23 cellular contexts compared by ENCODE assay signal in the genomic region with DNA sequence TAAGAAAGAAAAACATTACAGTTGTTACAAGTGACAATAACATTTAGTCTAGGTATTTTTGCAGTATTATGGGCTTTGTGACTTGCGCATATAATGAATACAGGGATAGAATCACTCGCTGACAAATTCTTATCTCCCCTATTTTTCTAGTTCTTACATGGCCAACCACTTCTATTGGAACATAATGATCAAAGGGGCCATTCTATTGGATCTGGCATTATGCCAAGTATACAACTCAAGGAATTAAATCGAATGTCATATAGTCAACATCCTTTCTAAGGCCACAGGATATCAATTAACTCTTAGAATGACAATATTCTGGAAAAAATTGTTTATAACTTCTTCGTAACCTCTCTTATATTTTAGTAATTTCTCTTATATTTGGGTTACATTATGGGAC.
"Had no signal": no experiment of that assay in that cellular context is flagged by ENCODE, and none has a peak within 500 bp of the region (broad histone marks: within the 10 kb centered on the region; RNA-seq: fewer than 3 reads in every experiment).

No MANE protein-coding gene starts in this region.

- H3K36me3 ChIP-seq: esophagus muscularis mucosa, gastrocnemius medialis, heart right ventricle, left lung, lower lobe of right lung had no signal

- ATAC-seq: gastrocnemius medialis, heart right ventricle, left cardiac atrium, left lung, left ventricle myocardium superior, lower lobe of right lung, mucosa of descending colon had no signal

- H3K27ac ChIP-seq: coronary artery, dorsolateral prefrontal cortex, esophagus muscularis mucosa, heart right ventricle, left lung, lower lobe of right lung had no signal

- FAIRE-seq: endothelial cell of umbilical vein, islet of Langerhans, keratinocyte had no signal

- H3K4me1 ChIP-seq: left lung had no signal

- H3K27me3 ChIP-seq: dorsolateral prefrontal cortex, esophagus muscularis mucosa, gastrocnemius medialis, heart right ventricle, left lung had no signal

- H3K4me3 ChIP-seq: coronary artery, dorsolateral prefrontal cortex, esophagus muscularis mucosa, gastrocnemius medialis, heart right ventricle, left lung, lower lobe of right lung, mucosa of descending colon had no signal

- DNase-seq: dermis blood vessel endothelial cell; dorsolateral prefrontal cortex; effector CD4-positive, alpha-beta T cell; effector memory CD4-positive, alpha-beta T cell; foreskin fibroblast; foreskin melanocyte; gastrocnemius medialis; glutamatergic neuron; head of caudate nucleus; heart right ventricle; hippocampal formation; left cardiac atrium; left lung; left ventricle myocardium superior; lower lobe of right lung; mesenchymal stem cell; mucosa of descending colon; naive B cell had no signal

- H3K9me3 ChIP-seq: esophagus muscularis mucosa, gastrocnemius medialis, heart right ventricle, left lung, lower lobe of right lung, mucosa of descending colon had no signal
